Comparison of ENCODE assay signal across 12 cellular contexts in genomic region chr1:8089535-8090228, GRCh38.
A peak's percentile ranks its signal among the peaks of the same experiment; 100 is the strongest.
DNase-seq lines count a peak whose midpoint lies in the region; ATAC-seq and TF ChIP-seq lines count a peak whose summit lies in the region.
"Had no signal": no experiment of that assay in that cellular context is flagged by ENCODE, and none has a peak within 500 bp of the region (broad histone marks: within the 10 kb centered on the region; RNA-seq: fewer than 3 reads in every experiment).

No MANE protein-coding gene starts in this region.

- no peaks in the 10 kb centered on the region for H3K9me3 ChIP-seq in sigmoid colon

- no peaks in the 10 kb centered on the region for H3K27me3 ChIP-seq in sigmoid colon

- no peaks in the 10 kb centered on the region for H3K27me3 Mint-ChIP-seq in T-helper 2 cell treated with Interferon-gamma antibody and Interleukin-4, amounts not matched to agents 5 μg/mL and 100 μg/mL, for 36 hours (ENCODE audit: low read depth)

- no peak overlapping the region for H3K4me3 Mint-ChIP-seq in T-helper 2 cell treated with Interferon-gamma antibody and Interleukin-4, amounts not matched to agents 5 μg/mL and 100 μg/mL, for 36 hours

- no peak for TF ChIP-seq EP300 in sigmoid colon (IDR thresholded peaks at IDR 0.05)

- H3K27ac Mint-ChIP-seq in T-helper 2 cell treated with Interferon-gamma antibody and Interleukin-4, amounts not matched to agents 5 μg/mL and 100 μg/mL, for 36 hours: no peak overlapping the region

- peaks cover 0 to 22% (median 14%) of the 10 kb centered on the region in 4 donors for H3K4me1 ChIP-seq in sigmoid colon

- DNase-seq in T-helper 2 cell treated with Interferon-gamma antibody and Interleukin-4, amounts not matched to agents 5 μg/mL and 100 μg/mL, for 36 hours (ENCODE audit: low spot score): peak; percentile 28
- DNase-seq in T-helper 2 cell: no peak
- DNase-seq in M059J (ENCODE audit: low read depth): peak; percentile 77
- DNase-seq in epithelial cell of prostate (ENCODE audit: low read depth, low spot score): no peak
- no peak for DNase-seq in sigmoid colon
- no peak for DNase-seq in putamen (ENCODE audit: low spot score)
- DNase-seq: DND-41, NCI-H2081 treated with DMSO at 0.1 percent for 48 hours, T1000 had no signal

- H3K4me3 ChIP-seq in sigmoid colon: no peak overlapping the region

- H3K27ac ChIP-seq in epithelial cell of prostate: peak overlapping the region; percentile 100
- peak overlapping the region; percentile 44 to 82 (median 74) for H3K27ac ChIP-seq in sigmoid colon
- H3K27ac ChIP-seq: 22Rv1 had no signal

- intact Hi-C loops in sigmoid colon (cut with DNase I): no loop called here

- H3K4me1 Mint-ChIP-seq in T-helper 2 cell treated with Interferon-gamma antibody and Interleukin-4, amounts not matched to agents 5 μg/mL and 100 μg/mL, for 36 hours (ENCODE audit: low read depth): peaks cover 29% of the 10 kb centered on the region

- no peak for TF ChIP-seq CTCF in sigmoid colon (IDR thresholded peaks at IDR 0.05)

- H3K36me3 ChIP-seq in sigmoid colon: no peaks in the 10 kb centered on the region

- H3K36me3 Mint-ChIP-seq in T-helper 2 cell treated with Interferon-gamma antibody and Interleukin-4, amounts not matched to agents 5 μg/mL and 100 μg/mL, for 36 hours (ENCODE audit: low read depth): no peaks in the 10 kb centered on the region

- WGBS in sigmoid colon, 2 donors: 87 to 90% methylated on average over 10 of the region's 10 CpGs

- no peak for TF ChIP-seq POLR2A in sigmoid colon (IDR thresholded peaks at IDR 0.05)

- ATAC-seq in HG03520 (IDR thresholded peaks at IDR 0.05; ENCODE audit: unreplicated experiment): no peak
- no peak for ATAC-seq in HG02763 (IDR thresholded peaks at IDR 0.05; ENCODE audit: unreplicated experiment)

- no peaks in the 10 kb centered on the region for H3K9me3 Mint-ChIP-seq in T-helper 2 cell treated with Interferon-gamma antibody and Interleukin-4, amounts not matched to agents 5 μg/mL and 100 μg/mL, for 36 hours

Comparison
In these comparisons a context has a peak if more than half of its experiments do, and no peak if none do; other contexts are left out.
1. DNase-seq: peak in T-helper 2 cell treated with Interferon-gamma antibody and Interleukin-4, amounts not matched to agents 5 μg/mL and 100 μg/mL, for 36 hours (single experiment) and M059J (single experiment); none in T-helper 2 cell (0 of 5), epithelial cell of prostate (single experiment), sigmoid colon (single experiment) and putamen (single experiment).